In the genomic region with DNA sequence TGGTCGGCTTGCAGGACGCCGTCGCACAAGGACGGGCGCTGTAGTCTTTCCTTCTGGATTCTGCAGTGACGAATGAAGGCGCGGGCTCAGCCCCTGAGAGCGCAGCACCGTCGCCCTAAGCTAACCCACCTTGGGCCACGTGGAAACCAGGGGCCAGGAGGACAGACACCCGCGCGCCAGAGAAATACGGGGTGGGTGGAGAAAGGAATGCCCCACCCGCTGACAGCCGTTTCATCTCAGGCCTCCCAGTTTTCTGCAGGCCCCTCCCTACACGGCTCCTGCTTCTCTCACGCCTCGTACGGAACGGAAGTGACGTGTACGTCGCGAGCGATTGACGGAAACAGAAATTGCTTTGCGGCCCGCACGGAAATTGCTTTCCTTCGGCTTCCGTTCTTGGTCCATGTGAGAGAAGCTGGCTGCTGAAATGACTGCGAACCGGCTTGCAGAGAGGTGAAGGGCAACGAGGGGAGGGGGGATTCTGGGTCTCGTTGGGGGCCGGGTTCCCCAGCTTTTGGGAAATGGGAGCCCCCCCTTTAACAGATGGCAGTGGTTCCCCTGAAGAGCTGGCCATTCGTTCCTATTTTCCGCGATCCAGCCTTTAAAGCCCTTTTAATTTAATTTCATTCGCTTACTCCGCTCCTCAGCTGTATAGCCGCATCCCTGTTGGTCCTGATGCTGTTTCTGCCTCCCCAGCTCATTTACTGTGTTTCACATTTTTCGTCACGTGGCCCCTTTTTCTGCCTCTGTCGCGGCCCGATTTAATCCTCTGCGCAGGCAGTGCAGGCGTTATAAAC, we compare ENCODE assay signal across 1 cellular context.
TF ChIP-seq lines count a peak whose summit lies in the region.

A gene with protein sequence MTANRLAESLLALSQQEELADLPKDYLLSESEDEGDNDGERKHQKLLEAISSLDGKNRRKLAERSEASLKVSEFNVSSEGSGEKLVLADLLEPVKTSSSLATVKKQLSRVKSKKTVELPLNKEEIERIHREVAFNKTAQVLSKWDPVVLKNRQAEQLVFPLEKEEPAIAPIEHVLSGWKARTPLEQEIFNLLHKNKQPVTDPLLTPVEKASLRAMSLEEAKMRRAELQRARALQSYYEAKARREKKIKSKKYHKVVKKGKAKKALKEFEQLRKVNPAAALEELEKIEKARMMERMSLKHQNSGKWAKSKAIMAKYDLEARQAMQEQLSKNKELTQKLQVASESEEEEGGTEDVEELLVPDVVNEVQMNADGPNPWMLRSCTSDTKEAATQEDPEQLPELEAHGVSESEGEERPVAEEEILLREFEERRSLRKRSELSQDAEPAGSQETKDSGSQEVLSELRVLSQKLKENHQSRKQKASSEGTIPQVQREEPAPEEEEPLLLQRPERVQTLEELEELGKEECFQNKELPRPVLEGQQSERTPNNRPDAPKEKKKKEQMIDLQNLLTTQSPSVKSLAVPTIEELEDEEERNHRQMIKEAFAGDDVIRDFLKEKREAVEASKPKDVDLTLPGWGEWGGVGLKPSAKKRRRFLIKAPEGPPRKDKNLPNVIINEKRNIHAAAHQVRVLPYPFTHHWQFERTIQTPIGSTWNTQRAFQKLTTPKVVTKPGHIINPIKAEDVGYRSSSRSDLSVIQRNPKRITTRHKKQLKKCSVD (plus strand): TSS at position 378 of the 794 bp plus-strand sequence. CDS start 47 bp downstream, at position 425.

TF ChIP-seq in K562, 482 proteins besides CTCF, POLR2A, EP300 and RAD21 (continued from another document and continues in another):
- TF ChIP-seq, protein P1, sequence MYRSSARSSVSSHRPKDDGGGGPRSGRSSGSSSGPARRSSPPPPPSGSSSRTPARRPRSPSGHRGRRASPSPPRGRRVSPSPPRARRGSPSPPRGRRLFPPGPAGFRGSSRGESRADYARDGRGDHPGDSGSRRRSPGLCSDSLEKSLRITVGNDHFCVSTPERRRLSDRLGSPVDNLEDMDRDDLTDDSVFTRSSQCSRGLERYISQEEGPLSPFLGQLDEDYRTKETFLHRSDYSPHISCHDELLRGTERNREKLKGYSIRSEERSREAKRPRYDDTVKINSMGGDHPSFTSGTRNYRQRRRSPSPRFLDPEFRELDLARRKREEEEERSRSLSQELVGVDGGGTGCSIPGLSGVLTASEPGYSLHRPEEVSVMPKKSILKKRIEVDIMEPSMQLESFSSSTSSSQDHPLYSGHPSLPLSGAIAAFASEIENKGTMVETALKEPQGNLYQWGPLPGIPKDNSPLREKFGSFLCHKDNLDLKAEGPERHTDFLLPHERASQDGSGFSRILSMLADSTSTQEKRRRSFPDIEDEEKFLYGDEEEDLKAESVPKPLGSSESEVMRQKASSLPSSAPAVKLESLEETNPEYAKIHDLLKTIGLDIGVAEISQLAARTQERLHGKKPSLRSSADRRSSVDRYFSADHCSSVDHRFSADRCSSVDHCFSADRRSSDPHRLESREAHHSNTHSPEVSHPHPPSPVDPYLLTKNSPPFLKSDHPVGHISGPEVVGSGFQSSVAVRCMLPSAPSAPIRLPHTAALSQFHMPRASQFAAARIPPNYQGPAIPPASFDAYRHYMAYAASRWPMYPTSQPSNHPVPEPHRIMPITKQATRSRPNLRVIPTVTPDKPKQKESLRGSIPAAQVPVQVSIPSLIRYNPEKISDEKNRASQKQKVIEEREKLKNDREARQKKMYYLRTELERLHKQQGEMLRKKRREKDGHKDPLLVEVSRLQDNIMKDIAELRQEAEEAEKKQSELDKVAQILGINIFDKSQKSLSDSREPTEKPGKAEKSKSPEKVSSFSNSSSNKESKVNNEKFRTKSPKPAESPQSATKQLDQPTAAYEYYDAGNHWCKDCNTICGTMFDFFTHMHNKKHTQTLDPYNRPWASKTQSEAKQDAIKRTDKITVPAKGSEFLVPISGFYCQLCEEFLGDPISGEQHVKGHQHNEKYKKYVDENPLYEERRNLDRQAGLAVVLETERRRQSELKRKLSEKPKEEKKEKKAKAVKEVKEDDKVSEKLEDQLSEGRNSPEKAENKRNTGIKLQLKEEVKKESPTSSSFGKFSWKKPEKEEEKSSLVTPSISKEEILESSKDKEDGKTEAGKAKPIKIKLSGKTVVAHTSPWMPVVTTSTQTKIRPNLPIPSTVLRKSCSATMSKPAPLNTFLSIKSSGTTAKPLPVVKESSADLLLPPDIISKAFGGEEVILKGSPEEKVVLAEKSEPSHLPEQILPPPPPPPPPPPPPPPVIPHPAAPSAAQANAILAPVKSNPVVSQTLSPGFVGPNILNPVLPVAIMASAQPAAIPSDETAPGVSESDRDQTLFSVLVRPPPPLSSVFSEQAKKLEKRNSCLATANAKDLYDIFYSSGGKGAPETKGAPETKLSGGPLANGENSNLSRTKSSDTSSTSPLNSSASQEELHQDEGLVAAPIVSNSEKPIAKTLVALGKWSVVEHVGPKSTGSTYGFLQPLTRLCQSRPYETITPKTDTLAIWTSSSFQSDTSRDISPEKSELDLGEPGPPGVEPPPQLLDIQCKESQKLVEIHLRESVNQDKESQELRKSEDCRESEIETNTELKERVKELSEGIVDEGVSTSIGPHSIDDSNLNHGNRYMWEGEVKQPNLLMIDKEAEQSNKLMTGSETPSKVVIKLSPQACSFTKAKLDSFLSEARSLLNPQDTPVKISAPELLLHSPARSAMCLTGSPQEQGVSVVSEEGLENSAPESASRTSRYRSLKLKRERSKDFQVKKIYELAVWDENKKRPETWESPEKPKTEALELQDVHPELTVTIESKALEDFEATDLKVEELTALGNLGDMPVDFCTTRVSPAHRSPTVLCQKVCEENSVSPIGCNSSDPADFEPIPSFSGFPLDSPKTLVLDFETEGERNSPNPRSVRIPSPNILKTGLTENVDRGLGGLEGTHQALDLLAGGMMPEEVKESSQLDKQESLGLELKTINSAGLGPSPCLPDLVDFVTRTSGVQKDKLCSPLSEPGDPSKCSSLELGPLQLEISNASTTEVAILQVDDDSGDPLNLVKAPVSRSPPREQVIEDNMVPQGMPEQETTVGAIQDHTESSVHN (IDR thresholded peaks at IDR 0.05; ENCODE audit: borderline replicate concordance in 1 of 2, low read depth in 1 of 2), result no peak
- TF ChIP-seq IFI16 (CRISPR knock-in tag; IDR thresholded peaks at IDR 0.05) (no peak), HNRNPK (IDR thresholded peaks at IDR 0.05; ENCODE audit: low read depth, low read length, poor library complexity, severe bottlenecking) (no peak), NR4A1 (CRISPR knock-in tag; IDR thresholded peaks at IDR 0.05) (no peak), NR4A1 (tag; IDR thresholded peaks at IDR 0.05) (no peak), ZNF282 (CRISPR knock-in tag; IDR thresholded peaks at IDR 0.05) (no peak), ZNF75A (CRISPR knock-in tag; IDR thresholded peaks at IDR 0.05) (no peak), ZNF143 (CRISPR knock-in tag; IDR thresholded peaks at IDR 0.05) (no peak), CCAR2 (IDR thresholded peaks at IDR 0.05; ENCODE audit: low read depth, low read length) (no peak), HNRNPLL (IDR thresholded peaks at IDR 0.05; ENCODE audit: low read depth, low read length, poor library complexity, severe bottlenecking) (peak; percentile 92), GATAD2A (IDR thresholded peaks at IDR 0.05) (no peak), FOXK2 (conservative IDR thresholded peaks at IDR 0.05 in 1 of 2, IDR thresholded peaks at IDR 0.05 in 1 of 2; ENCODE audit: low read depth in 2 of 2) (peak; percentile 51 to 70; a peak in 3 of 4 replicates), RBM15 (IDR thresholded peaks at IDR 0.05; ENCODE audit: insufficient read depth, low read length) (no peak), RAD51 (IDR thresholded peaks at IDR 0.05; ENCODE audit: borderline replicate concordance, low read depth) (peak; percentile 46; the same call in 1 of the 2 replicates), ZNF707 (CRISPR knock-in tag; conservative IDR thresholded peaks at IDR 0.05) (no peak), RNF219 (CRISPR knock-in tag; IDR thresholded peaks at IDR 0.05) (no peak), ZNF518B (CRISPR knock-in tag; IDR thresholded peaks at IDR 0.05) (no peak), ZNF395 (CRISPR knock-in tag; IDR thresholded peaks at IDR 0.05) (0 out of 2 replicates have a peak, but pooled peaks have one; percentile 26), ZNF766 (CRISPR knock-in tag; conservative IDR thresholded peaks at IDR 0.05) (0 out of 2 replicates have a peak, but pooled peaks have one; percentile 37), ETV1 (tag; conservative IDR thresholded peaks at IDR 0.05; ENCODE audit: low read depth) (peak; percentile 86), MTF1 (CRISPR knock-in tag; IDR thresholded peaks at IDR 0.05; ENCODE audit: borderline replicate concordance) (no peak), ARHGAP35 (IDR thresholded peaks at IDR 0.05; ENCODE audit: partially characterized antibody) (no peak), ZC3H4 (CRISPR knock-in tag; IDR thresholded peaks at IDR 0.05; ENCODE audit: borderline replicate concordance) (no peak), ZNF212 (CRISPR knock-in tag; IDR thresholded peaks at IDR 0.05) (no peak), PTTG1 (tag; IDR thresholded peaks at IDR 0.05; ENCODE audit: low read depth) (no peak)
- TF ChIP-seq, protein P2, sequence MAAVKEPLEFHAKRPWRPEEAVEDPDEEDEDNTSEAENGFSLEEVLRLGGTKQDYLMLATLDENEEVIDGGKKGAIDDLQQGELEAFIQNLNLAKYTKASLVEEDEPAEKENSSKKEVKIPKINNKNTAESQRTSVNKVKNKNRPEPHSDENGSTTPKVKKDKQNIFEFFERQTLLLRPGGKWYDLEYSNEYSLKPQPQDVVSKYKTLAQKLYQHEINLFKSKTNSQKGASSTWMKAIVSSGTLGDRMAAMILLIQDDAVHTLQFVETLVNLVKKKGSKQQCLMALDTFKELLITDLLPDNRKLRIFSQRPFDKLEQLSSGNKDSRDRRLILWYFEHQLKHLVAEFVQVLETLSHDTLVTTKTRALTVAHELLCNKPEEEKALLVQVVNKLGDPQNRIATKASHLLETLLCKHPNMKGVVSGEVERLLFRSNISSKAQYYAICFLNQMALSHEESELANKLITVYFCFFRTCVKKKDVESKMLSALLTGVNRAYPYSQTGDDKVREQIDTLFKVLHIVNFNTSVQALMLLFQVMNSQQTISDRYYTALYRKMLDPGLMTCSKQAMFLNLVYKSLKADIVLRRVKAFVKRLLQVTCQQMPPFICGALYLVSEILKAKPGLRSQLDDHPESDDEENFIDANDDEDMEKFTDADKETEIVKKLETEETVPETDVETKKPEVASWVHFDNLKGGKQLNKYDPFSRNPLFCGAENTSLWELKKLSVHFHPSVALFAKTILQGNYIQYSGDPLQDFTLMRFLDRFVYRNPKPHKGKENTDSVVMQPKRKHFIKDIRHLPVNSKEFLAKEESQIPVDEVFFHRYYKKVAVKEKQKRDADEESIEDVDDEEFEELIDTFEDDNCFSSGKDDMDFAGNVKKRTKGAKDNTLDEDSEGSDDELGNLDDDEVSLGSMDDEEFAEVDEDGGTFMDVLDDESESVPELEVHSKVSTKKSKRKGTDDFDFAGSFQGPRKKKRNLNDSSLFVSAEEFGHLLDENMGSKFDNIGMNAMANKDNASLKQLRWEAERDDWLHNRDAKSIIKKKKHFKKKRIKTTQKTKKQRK (IDR thresholded peaks at IDR 0.05; ENCODE audit: borderline replicate concordance, low read depth, low read length), result no peak
- TF ChIP-seq, protein P3, sequence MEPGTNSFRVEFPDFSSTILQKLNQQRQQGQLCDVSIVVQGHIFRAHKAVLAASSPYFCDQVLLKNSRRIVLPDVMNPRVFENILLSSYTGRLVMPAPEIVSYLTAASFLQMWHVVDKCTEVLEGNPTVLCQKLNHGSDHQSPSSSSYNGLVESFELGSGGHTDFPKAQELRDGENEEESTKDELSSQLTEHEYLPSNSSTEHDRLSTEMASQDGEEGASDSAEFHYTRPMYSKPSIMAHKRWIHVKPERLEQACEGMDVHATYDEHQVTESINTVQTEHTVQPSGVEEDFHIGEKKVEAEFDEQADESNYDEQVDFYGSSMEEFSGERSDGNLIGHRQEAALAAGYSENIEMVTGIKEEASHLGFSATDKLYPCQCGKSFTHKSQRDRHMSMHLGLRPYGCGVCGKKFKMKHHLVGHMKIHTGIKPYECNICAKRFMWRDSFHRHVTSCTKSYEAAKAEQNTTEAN (CRISPR knock-in tag; IDR thresholded peaks at IDR 0.05), result no peak
